Comparison of ENCODE assay signal across 1 cellular context in the genomic region with DNA sequence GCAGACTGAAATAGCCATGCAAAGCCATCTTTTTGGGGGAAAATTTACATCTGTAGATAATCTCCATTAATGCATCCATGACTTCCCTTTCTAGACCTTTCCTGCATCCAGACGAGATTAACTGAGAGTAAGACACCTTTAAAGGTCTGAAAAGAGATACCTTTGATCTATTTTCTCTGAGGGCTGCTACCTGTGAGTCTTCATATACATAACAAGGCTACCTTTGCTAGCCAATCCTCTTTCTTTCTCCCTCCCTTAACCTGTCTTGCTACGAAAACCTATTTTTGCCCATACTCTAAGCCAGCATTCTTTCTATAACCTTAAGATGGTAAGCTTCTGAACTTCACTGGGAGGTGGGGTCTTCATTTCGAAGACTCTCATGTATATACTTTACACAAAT.
TF ChIP-seq lines count a peak whose summit lies in the region.

No MANE protein-coding gene starts in this region.

TF ChIP-seq in GM23338, 12 proteins besides CTCF, POLR2A, EP300 and RAD21 (continued from another document):
- TF ChIP-seq, protein P1, sequence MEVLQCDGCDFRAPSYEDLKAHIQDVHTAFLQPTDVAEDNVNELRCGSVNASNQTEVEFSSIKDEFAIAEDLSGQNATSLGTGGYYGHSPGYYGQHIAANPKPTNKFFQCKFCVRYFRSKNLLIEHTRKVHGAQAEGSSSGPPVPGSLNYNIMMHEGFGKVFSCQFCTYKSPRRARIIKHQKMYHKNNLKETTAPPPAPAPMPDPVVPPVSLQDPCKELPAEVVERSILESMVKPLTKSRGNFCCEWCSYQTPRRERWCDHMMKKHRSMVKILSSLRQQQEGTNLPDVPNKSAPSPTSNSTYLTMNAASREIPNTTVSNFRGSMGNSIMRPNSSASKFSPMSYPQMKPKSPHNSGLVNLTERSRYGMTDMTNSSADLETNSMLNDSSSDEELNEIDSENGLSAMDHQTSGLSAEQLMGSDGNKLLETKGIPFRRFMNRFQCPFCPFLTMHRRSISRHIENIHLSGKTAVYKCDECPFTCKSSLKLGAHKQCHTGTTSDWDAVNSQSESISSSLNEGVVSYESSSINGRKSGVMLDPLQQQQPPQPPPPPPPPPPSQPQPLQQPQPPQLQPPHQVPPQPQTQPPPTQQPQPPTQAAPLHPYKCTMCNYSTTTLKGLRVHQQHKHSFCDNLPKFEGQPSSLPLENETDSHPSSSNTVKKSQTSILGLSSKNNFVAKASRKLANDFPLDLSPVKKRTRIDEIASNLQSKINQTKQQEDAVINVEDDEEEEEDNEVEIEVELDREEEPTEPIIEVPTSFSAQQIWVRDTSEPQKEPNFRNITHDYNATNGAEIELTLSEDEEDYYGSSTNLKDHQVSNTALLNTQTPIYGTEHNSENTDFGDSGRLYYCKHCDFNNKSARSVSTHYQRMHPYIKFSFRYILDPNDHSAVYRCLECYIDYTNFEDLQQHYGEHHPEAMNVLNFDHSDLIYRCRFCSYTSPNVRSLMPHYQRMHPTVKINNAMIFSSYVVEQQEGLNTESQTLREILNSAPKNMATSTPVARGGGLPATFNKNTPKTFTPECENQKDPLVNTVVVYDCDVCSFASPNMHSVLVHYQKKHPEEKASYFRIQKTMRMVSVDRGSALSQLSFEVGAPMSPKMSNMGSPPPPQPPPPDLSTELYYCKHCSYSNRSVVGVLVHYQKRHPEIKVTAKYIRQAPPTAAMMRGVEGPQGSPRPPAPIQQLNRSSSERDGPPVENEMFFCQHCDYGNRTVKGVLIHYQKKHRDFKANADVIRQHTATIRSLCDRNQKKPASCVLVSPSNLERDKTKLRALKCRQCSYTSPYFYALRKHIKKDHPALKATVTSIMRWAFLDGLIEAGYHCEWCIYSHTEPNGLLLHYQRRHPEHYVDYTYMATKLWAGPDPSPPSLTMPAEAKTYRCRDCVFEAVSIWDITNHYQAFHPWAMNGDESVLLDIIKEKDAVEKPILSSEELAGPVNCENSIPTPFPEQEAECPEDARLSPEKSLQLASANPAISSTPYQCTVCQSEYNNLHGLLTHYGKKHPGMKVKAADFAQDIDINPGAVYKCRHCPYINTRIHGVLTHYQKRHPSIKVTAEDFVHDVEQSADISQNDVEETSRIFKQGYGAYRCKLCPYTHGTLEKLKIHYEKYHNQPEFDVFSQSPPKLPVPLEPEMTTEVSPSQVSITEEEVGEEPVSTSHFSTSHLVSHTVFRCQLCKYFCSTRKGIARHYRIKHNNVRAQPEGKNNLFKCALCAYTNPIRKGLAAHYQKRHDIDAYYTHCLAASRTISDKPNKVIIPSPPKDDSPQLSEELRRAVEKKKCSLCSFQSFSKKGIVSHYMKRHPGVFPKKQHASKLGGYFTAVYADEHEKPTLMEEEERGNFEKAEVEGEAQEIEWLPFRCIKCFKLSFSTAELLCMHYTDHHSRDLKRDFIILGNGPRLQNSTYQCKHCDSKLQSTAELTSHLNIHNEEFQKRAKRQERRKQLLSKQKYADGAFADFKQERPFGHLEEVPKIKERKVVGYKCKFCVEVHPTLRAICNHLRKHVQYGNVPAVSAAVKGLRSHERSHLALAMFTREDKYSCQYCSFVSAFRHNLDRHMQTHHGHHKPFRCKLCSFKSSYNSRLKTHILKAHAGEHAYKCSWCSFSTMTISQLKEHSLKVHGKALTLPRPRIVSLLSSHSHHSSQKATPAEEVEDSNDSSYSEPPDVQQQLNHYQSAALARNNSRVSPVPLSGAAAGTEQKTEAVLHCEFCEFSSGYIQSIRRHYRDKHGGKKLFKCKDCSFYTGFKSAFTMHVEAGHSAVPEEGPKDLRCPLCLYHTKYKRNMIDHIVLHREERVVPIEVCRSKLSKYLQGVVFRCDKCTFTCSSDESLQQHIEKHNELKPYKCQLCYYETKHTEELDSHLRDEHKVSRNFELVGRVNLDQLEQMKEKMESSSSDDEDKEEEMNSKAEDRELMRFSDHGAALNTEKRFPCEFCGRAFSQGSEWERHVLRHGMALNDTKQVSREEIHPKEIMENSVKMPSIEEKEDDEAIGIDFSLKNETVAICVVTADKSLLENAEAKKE (CRISPR knock-in tag; IDR thresholded peaks at IDR 0.05), result no peak
- TF ChIP-seq, protein P2, sequence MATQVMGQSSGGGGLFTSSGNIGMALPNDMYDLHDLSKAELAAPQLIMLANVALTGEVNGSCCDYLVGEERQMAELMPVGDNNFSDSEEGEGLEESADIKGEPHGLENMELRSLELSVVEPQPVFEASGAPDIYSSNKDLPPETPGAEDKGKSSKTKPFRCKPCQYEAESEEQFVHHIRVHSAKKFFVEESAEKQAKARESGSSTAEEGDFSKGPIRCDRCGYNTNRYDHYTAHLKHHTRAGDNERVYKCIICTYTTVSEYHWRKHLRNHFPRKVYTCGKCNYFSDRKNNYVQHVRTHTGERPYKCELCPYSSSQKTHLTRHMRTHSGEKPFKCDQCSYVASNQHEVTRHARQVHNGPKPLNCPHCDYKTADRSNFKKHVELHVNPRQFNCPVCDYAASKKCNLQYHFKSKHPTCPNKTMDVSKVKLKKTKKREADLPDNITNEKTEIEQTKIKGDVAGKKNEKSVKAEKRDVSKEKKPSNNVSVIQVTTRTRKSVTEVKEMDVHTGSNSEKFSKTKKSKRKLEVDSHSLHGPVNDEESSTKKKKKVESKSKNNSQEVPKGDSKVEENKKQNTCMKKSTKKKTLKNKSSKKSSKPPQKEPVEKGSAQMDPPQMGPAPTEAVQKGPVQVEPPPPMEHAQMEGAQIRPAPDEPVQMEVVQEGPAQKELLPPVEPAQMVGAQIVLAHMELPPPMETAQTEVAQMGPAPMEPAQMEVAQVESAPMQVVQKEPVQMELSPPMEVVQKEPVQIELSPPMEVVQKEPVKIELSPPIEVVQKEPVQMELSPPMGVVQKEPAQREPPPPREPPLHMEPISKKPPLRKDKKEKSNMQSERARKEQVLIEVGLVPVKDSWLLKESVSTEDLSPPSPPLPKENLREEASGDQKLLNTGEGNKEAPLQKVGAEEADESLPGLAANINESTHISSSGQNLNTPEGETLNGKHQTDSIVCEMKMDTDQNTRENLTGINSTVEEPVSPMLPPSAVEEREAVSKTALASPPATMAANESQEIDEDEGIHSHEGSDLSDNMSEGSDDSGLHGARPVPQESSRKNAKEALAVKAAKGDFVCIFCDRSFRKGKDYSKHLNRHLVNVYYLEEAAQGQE (IDR thresholded peaks at IDR 0.05; ENCODE audit: unreplicated experiment), result no peak
- TF ChIP-seq STAT1 (IDR thresholded peaks at IDR 0.05; ENCODE audit: unreplicated experiment) (no peak), ZNF331 (CRISPR knock-in tag; IDR thresholded peaks at IDR 0.05; ENCODE audit: low read depth) (no peak), EZH2 (IDR thresholded peaks at IDR 0.05; ENCODE audit: low read depth, unreplicated experiment) (no peak), ZNF114 (CRISPR knock-in tag; IDR thresholded peaks at IDR 0.05) (no peak), POLR2AphosphoS5 (IDR thresholded peaks at IDR 0.05; ENCODE audit: low read depth) (no peak), JUNB (IDR thresholded peaks at IDR 0.05; ENCODE audit: unreplicated experiment) (no peak), CREB1 (CRISPR knock-in tag; IDR thresholded peaks at IDR 0.05; ENCODE audit: low read depth) (no peak), EZH2phosphoT487 (IDR thresholded peaks at IDR 0.05; ENCODE audit: unreplicated experiment) (no peak)
- TF ChIP-seq, protein P3, sequence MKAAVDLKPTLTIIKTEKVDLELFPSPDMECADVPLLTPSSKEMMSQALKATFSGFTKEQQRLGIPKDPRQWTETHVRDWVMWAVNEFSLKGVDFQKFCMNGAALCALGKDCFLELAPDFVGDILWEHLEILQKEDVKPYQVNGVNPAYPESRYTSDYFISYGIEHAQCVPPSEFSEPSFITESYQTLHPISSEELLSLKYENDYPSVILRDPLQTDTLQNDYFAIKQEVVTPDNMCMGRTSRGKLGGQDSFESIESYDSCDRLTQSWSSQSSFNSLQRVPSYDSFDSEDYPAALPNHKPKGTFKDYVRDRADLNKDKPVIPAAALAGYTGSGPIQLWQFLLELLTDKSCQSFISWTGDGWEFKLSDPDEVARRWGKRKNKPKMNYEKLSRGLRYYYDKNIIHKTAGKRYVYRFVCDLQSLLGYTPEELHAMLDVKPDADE (IDR thresholded peaks at IDR 0.05), result no peak
